ENCODE assay signal across 1 cellular context in the genomic region with DNA sequence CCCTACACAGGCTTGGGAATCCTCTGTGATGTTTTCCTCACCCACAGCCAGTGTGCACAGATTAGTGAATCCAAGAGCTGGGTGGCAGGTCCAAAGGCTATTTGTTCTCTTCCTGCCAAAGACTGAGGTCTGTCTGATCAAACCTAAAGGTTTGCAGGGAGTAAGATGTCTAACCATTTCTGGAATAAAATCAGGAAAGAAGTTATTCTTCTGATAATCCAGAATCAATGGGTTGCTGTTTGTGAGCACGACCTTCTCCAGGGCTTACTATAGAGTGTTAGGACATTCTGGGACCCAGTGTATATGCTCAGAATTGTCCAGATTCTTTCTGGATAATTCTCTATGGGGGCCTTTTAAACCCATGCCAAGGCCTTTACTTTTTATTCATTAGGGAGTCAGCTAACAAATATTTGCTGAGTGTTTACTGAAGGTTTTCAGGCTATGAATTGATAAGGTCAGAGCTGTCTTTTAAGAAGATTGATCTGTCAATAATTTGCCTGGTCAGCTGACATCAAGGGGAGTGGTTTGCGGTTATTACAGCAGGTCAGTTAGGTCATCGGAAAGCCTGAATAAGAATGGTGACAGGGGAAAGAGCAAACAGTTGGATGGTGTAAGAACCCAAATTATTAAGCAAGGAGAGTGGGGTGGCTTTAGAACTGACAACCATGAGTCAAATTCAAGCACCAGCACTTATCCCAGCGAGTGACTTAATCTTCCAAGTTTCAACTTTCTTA.
TF ChIP-seq lines count a peak whose summit lies in the region.

No MANE protein-coding gene starts in this region.

TF ChIP-seq in HepG2, 621 proteins besides CTCF, POLR2A, EP300 and RAD21 (continued from another document and continues in another):
- TF ChIP-seq, protein P1, sequence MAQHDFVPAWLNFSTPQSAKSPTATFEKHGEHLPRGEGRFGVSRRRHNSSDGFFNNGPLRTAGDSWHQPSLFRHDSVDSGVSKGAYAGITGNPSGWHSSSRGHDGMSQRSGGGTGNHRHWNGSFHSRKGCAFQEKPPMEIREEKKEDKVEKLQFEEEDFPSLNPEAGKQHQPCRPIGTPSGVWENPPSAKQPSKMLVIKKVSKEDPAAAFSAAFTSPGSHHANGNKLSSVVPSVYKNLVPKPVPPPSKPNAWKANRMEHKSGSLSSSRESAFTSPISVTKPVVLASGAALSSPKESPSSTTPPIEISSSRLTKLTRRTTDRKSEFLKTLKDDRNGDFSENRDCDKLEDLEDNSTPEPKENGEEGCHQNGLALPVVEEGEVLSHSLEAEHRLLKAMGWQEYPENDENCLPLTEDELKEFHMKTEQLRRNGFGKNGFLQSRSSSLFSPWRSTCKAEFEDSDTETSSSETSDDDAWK (CRISPR knock-in tag; IDR thresholded peaks at IDR 0.05) = no peak
- TF ChIP-seq GLI4 (CRISPR knock-in tag; IDR thresholded peaks at IDR 0.05; ENCODE audit: borderline replicate concordance) (no peak), SRSF4 (IDR thresholded peaks at IDR 0.05; ENCODE audit: low read depth, low read length, poor library complexity, severe bottlenecking) (no peak), ZMYM3 (CRISPR knock-in tag; IDR thresholded peaks at IDR 0.05) (no peak; the same call in 1 of the 2 replicates), ZNF572 (CRISPR knock-in tag; IDR thresholded peaks at IDR 0.05) (no peak), POLR2AphosphoS2 (IDR thresholded peaks at IDR 0.05; ENCODE audit: low read depth, low read length) (no peak), ZNF552 (CRISPR knock-in tag; IDR thresholded peaks at IDR 0.05; ENCODE audit: borderline replicate concordance) (no peak), ZSCAN21 (CRISPR knock-in tag; IDR thresholded peaks at IDR 0.05; ENCODE audit: borderline replicate concordance) (no peak), ZBTB38 (CRISPR knock-in tag; IDR thresholded peaks at IDR 0.05) (no peak), HNRNPL (IDR thresholded peaks at IDR 0.05; ENCODE audit: low read depth, low read length) (no peak), FOXP1 (IDR thresholded peaks at IDR 0.05) (no peak), FOXP1 (CRISPR knock-in tag; IDR thresholded peaks at IDR 0.05) (peak; percentile 68), IRF2 (CRISPR knock-in tag; IDR thresholded peaks at IDR 0.05) (no peak), NFE2L2 (IDR thresholded peaks at IDR 0.05; ENCODE audit: low read length) (no peak), ZNF317 (CRISPR knock-in tag; IDR thresholded peaks at IDR 0.05) (no peak), ZC3H13 (CRISPR knock-in tag; IDR thresholded peaks at IDR 0.05) (no peak), ZNF749 (CRISPR knock-in tag; IDR thresholded peaks at IDR 0.05; ENCODE audit: borderline replicate concordance) (no peak), DNMT3B (CRISPR knock-in tag; conservative IDR thresholded peaks at IDR 0.05) (no peak), HOXA5 (CRISPR knock-in tag; IDR thresholded peaks at IDR 0.05) (no peak), SP5 (CRISPR knock-in tag; IDR thresholded peaks at IDR 0.05; ENCODE audit: borderline replicate concordance, low read depth) (peak; percentile 81), ZFP36 (IDR thresholded peaks at IDR 0.05; ENCODE audit: borderline replicate concordance, low read depth, low read length, partially characterized antibody) (no peak), ZNF530 (CRISPR knock-in tag; IDR thresholded peaks at IDR 0.05; ENCODE audit: low read depth) (no peak), NR2F1 (CRISPR knock-in tag; IDR thresholded peaks at IDR 0.05) (peak; percentile 88 to 93)
- TF ChIP-seq, protein P2, sequence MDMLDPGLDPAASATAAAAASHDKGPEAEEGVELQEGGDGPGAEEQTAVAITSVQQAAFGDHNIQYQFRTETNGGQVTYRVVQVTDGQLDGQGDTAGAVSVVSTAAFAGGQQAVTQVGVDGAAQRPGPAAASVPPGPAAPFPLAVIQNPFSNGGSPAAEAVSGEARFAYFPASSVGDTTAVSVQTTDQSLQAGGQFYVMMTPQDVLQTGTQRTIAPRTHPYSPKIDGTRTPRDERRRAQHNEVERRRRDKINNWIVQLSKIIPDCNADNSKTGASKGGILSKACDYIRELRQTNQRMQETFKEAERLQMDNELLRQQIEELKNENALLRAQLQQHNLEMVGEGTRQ (IDR thresholded peaks at IDR 0.05; ENCODE audit: low read depth, low read length) = peak; percentile 67
- TF ChIP-seq, protein P2 (CRISPR knock-in tag; IDR thresholded peaks at IDR 0.05; ENCODE audit: borderline replicate concordance) = peak; percentile 86; the same call in 1 of the 2 replicates
- TF ChIP-seq, protein P3, sequence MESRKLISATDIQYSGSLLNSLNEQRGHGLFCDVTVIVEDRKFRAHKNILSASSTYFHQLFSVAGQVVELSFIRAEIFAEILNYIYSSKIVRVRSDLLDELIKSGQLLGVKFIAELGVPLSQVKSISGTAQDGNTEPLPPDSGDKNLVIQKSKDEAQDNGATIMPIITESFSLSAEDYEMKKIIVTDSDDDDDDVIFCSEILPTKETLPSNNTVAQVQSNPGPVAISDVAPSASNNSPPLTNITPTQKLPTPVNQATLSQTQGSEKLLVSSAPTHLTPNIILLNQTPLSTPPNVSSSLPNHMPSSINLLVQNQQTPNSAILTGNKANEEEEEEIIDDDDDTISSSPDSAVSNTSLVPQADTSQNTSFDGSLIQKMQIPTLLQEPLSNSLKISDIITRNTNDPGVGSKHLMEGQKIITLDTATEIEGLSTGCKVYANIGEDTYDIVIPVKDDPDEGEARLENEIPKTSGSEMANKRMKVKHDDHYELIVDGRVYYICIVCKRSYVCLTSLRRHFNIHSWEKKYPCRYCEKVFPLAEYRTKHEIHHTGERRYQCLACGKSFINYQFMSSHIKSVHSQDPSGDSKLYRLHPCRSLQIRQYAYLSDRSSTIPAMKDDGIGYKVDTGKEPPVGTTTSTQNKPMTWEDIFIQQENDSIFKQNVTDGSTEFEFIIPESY (CRISPR knock-in tag; IDR thresholded peaks at IDR 0.05) = no peak
- TF ChIP-seq, protein P4, sequence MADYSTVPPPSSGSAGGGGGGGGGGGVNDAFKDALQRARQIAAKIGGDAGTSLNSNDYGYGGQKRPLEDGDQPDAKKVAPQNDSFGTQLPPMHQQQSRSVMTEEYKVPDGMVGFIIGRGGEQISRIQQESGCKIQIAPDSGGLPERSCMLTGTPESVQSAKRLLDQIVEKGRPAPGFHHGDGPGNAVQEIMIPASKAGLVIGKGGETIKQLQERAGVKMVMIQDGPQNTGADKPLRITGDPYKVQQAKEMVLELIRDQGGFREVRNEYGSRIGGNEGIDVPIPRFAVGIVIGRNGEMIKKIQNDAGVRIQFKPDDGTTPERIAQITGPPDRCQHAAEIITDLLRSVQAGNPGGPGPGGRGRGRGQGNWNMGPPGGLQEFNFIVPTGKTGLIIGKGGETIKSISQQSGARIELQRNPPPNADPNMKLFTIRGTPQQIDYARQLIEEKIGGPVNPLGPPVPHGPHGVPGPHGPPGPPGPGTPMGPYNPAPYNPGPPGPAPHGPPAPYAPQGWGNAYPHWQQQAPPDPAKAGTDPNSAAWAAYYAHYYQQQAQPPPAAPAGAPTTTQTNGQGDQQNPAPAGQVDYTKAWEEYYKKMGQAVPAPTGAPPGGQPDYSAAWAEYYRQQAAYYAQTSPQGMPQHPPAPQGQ (CRISPR knock-in tag; IDR thresholded peaks at IDR 0.05; ENCODE audit: borderline replicate concordance) = no peak
- TF ChIP-seq, protein P5, sequence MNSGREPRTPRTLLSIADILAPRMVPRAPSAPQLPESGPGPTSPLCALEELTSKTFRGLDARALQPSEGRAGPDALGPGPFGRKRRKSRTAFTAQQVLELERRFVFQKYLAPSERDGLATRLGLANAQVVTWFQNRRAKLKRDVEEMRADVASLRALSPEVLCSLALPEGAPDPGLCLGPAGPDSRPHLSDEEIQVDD (CRISPR knock-in tag; IDR thresholded peaks at IDR 0.05; ENCODE audit: borderline replicate concordance) = no peak
- TF ChIP-seq, protein P6, sequence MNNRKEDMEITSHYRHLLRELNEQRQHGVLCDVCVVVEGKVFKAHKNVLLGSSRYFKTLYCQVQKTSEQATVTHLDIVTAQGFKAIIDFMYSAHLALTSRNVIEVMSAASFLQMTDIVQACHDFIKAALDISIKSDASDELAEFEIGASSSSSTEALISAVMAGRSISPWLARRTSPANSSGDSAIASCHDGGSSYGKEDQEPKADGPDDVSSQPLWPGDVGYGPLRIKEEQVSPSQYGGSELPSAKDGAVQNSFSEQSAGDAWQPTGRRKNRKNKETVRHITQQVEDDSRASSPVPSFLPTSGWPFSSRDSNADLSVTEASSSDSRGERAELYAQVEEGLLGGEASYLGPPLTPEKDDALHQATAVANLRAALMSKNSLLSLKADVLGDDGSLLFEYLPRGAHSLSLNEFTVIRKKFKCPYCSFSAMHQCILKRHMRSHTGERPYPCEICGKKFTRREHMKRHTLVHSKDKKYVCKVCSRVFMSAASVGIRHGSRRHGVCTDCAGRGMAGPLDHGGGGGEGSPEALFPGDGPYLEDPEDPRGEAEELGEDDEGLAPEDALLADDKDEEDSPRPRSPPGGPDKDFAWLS (CRISPR knock-in tag; IDR thresholded peaks at IDR 0.05; ENCODE audit: borderline replicate concordance) = no peak
- TF ChIP-seq, protein P7, sequence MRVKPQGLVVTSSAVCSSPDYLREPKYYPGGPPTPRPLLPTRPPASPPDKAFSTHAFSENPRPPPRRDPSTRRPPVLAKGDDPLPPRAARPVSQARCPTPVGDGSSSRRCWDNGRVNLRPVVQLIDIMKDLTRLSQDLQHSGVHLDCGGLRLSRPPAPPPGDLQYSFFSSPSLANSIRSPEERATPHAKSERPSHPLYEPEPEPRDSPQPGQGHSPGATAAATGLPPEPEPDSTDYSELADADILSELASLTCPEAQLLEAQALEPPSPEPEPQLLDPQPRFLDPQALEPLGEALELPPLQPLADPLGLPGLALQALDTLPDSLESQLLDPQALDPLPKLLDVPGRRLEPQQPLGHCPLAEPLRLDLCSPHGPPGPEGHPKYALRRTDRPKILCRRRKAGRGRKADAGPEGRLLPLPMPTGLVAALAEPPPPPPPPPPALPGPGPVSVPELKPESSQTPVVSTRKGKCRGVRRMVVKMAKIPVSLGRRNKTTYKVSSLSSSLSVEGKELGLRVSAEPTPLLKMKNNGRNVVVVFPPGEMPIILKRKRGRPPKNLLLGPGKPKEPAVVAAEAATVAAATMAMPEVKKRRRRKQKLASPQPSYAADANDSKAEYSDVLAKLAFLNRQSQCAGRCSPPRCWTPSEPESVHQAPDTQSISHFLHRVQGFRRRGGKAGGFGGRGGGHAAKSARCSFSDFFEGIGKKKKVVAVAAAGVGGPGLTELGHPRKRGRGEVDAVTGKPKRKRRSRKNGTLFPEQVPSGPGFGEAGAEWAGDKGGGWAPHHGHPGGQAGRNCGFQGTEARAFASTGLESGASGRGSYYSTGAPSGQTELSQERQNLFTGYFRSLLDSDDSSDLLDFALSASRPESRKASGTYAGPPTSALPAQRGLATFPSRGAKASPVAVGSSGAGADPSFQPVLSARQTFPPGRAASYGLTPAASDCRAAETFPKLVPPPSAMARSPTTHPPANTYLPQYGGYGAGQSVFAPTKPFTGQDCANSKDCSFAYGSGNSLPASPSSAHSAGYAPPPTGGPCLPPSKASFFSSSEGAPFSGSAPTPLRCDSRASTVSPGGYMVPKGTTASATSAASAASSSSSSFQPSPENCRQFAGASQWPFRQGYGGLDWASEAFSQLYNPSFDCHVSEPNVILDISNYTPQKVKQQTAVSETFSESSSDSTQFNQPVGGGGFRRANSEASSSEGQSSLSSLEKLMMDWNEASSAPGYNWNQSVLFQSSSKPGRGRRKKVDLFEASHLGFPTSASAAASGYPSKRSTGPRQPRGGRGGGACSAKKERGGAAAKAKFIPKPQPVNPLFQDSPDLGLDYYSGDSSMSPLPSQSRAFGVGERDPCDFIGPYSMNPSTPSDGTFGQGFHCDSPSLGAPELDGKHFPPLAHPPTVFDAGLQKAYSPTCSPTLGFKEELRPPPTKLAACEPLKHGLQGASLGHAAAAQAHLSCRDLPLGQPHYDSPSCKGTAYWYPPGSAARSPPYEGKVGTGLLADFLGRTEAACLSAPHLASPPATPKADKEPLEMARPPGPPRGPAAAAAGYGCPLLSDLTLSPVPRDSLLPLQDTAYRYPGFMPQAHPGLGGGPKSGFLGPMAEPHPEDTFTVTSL (CRISPR knock-in tag; IDR thresholded peaks at IDR 0.05; ENCODE audit: borderline replicate concordance) = peak; percentile 52; the same call in 1 of the 2 replicates
- TF ChIP-seq, protein P8, sequence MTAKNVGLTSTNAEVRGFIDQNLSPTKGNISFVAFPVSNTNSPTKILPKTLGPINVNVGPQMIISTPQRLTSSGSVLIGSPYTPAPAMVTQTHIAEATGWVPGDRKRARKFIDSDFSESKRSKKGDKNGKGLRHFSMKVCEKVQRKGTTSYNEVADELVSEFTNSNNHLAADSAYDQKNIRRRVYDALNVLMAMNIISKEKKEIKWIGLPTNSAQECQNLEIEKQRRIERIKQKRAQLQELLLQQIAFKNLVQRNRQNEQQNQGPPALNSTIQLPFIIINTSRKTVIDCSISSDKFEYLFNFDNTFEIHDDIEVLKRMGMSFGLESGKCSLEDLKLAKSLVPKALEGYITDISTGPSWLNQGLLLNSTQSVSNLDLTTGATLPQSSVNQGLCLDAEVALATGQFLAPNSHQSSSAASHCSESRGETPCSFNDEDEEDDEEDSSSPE (CRISPR knock-in tag; IDR thresholded peaks at IDR 0.05) = no peak
- TF ChIP-seq, protein P9, sequence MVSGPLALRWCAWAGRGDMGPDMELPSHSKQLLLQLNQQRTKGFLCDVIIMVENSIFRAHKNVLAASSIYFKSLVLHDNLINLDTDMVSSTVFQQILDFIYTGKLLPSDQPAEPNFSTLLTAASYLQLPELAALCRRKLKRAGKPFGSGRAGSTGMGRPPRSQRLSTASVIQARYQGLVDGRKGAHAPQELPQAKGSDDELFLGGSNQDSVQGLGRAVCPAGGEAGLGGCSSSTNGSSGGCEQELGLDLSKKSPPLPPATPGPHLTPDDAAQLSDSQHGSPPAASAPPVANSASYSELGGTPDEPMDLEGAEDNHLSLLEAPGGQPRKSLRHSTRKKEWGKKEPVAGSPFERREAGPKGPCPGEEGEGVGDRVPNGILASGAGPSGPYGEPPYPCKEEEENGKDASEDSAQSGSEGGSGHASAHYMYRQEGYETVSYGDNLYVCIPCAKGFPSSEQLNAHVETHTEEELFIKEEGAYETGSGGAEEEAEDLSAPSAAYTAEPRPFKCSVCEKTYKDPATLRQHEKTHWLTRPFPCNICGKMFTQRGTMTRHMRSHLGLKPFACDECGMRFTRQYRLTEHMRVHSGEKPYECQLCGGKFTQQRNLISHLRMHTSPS (CRISPR knock-in tag; IDR thresholded peaks at IDR 0.05; ENCODE audit: low read depth) = no peak
